Comparison of ENCODE assay signal across 12 cellular contexts in genomic region chr2:223995569-223995968, GRCh38. TPM values are rescaled to one million over a fixed set of nuclear protein-coding genes. Genes with fewer than 3 reads are reported as not detected.
DNase-seq lines count a peak whose midpoint lies in the region; ATAC-seq and TF ChIP-seq lines count a peak whose summit lies in the region.
"Had no signal": no experiment of that assay in that cellular context is flagged by ENCODE, and none has a peak within 500 bp of the region (broad histone marks: within the 10 kb centered on the region; RNA-seq: fewer than 3 reads in every experiment).

No MANE protein-coding gene starts in this region.

- POLR2A ChIA-PET in HCT116 (lab: Charles Lee): interaction anchor here (1.2 kb wide), 1 partner anchor 150 kb away, joined by 3 read pairs; no protein-coding TSS in a partner anchor
- POLR2A ChIA-PET in WTC11 (lab: Charles Lee): no interaction called here

- ATAC-seq in HCT116: no peak
- no peak for ATAC-seq in WTC11
- ATAC-seq in HG02840 (IDR thresholded peaks at IDR 0.05; ENCODE audit: low FRiP score, unreplicated experiment): no peak
- no peak for ATAC-seq in GM19467 (IDR thresholded peaks at IDR 0.05; ENCODE audit: unreplicated experiment)
- ATAC-seq in HG03139 (IDR thresholded peaks at IDR 0.05; ENCODE audit: unreplicated experiment): no peak
- ATAC-seq: naive thymus-derived CD4-positive, alpha-beta T cell had no signal

- TF ChIP-seq RAD21 in HCT116 (IDR thresholded peaks at IDR 0.05; ENCODE audit: low read depth): no peak

- no peaks in the 10 kb centered on the region for H3K4me1 Mint-ChIP-seq in WTC11

- no peaks in the 10 kb centered on the region for H3K9me3 Mint-ChIP-seq in WTC11
- H3K9me3 Mint-ChIP-seq: activated T-cell treated with anti-CD3 and anti-CD28 coated beads, Interleukin-2, amount 50 U/mL, for 4 hours had no signal

- no peak overlapping the region for H3K9ac ChIP-seq in HCT116 (ENCODE audit: low read length)

- no peaks in the 10 kb centered on the region for H3K79me2 ChIP-seq in HCT116 (ENCODE audit: insufficient read depth, low read length)

- no peak for TF ChIP-seq CTCF in AG10803 (conservative IDR thresholded peaks at IDR 0.05; ENCODE audit: low read length)
- TF ChIP-seq CTCF in HCT116 (IDR thresholded peaks at IDR 0.05 in 2 of 3, conservative IDR thresholded peaks at IDR 0.05 in 1 of 3; ENCODE audit: borderline replicate concordance in 1 of 3, insufficient read depth in 1 of 3, low read depth in 2 of 3, low read length in 2 of 3): no peak
- TF ChIP-seq CTCF in WTC11 (IDR thresholded peaks at IDR 0.05): no peak
- no peak for TF ChIP-seq CTCF in fibroblast of the aortic adventitia (IDR thresholded peaks at IDR 0.05; ENCODE audit: insufficient read depth, low read length)

- no peaks in the 10 kb centered on the region; a peak in 1 of 4 replicates for H3K36me3 ChIP-seq in HCT116 (ENCODE audit: control insufficient read depth in 1 of 2, insufficient read depth in 2 of 2, low read length in 2 of 2)

- CTCF ChIA-PET in HCT116 (lab: Charles Lee) (interaction anchor here (4.6 to 5.4 kb wide), 2 partner anchors 25 to 287 kb away, joined by 28 to 122 read pairs; no protein-coding TSS in a partner anchor), WTC11 (lab: Charles Lee) (interaction anchor here (4.5 kb wide), 1 partner anchor 288 kb away, joined by 72 read pairs; no protein-coding TSS in a partner anchor)

- no peaks in the 10 kb centered on the region for H3K4me1 ChIP-seq in HCT116 (ENCODE audit: control insufficient read depth in 1 of 2, insufficient read depth in 2 of 2, low read length in 2 of 2)

- RAD21 ChIA-PET in HCT116 (lab: Charles Lee; ENCODE audit: low non-redundant PET in 1 of 2, low total read pairs in 2 of 2, uncharacterized antibody in 2 of 2, unreplicated experiment in 2 of 2): interaction anchor here in 1 of 2 experiments (0.5 kb wide), 1 partner anchor 1250 kb away, joined by 3 read pairs; no protein-coding TSS in a partner anchor

- BruUV-seq in HCT116 (replicated peaks; lab: Mats Ljungman, UMichigan): no TSS peak

- DNase-seq in AG10803 (ENCODE audit: low read depth) (peak; percentile 71), HCT116 (ENCODE audit: low read depth, low spot score) (peak; percentile 56), WTC11 (ENCODE audit: low spot score) (no peak), fibroblast of the aortic adventitia (ENCODE audit: low read depth) (peak; percentile 79)
- DNase-seq in stimulated activated CD4-positive, alpha-beta T cell treated with anti-CD3 and anti-CD28 coated beads, Interleukin-2, amount 100 ng/mL, for 48 hours: no peak
- DNase-seq: activated T-cell treated with anti-CD3 and anti-CD28 coated beads, Interleukin-2, amount 50 U/mL, for 4 hours; naive thymus-derived CD4-positive, alpha-beta T cell; NCI-H748 treated with DMSO at 0.1 percent for 48 hours; T-helper 9 cell had no signal

- no peak overlapping the region for H3K27ac Mint-ChIP-seq in WTC11

- H4K20me1 ChIP-seq in HCT116 (ENCODE audit: insufficient read depth): no peaks in the 10 kb centered on the region

- H3K36me3 Mint-ChIP-seq in WTC11: peaks cover 17% of the 10 kb centered on the region

- intact Hi-C loops in HCT116 (cut with micrococcal nuclease): loop anchor here (10.0 kb wide), 1 partner anchor 149 kb away; no protein-coding TSS in a partner anchor

- no peak overlapping the region for H3K4me2 ChIP-seq in HCT116 (ENCODE audit: low read length)

- H3K27me3 Mint-ChIP-seq in WTC11 (ENCODE audit: low read depth): no peaks in the 10 kb centered on the region
- H3K27me3 Mint-ChIP-seq: naive thymus-derived CD4-positive, alpha-beta T cell had no signal

- no peaks in the 10 kb centered on the region for H3K9me2 ChIP-seq in HCT116 (ENCODE audit: insufficient read depth)

- no peaks in the 10 kb centered on the region for H3K9me3 ChIP-seq in HCT116 (ENCODE audit: control insufficient read depth in 1 of 2, insufficient read depth in 1 of 2, low read depth in 1 of 2, low read length in 2 of 2)

- TF ChIP-seq POLR2A in HCT116 (IDR thresholded peaks at IDR 0.05; ENCODE audit: borderline replicate concordance, extremely low read depth, insufficient read depth, insufficient read length): no peak

- no peak overlapping the region for H3K4me3 ChIP-seq in AG10803 (ENCODE audit: low read length)
- no peak overlapping the region for H3K4me3 ChIP-seq in HCT116 (replicated peaks in 1 of 2; ENCODE audit: low read depth in 1 of 2, low read length in 2 of 2)
- H3K4me3 ChIP-seq in fibroblast of the aortic adventitia (ENCODE audit: low read depth, low read length): no peak overlapping the region

- no peaks in the 10 kb centered on the region for H3K27me3 ChIP-seq in HCT116 (ENCODE audit: insufficient read depth, low read length)

- no peak overlapping the region for H2AFZ ChIP-seq in HCT116 (ENCODE audit: low read depth, low read length, poor library complexity, severe bottlenecking)

- H3K4me3 Mint-ChIP-seq in WTC11: no peak overlapping the region
- H3K4me3 Mint-ChIP-seq: activated T-cell treated with anti-CD3 and anti-CD28 coated beads, Interleukin-2, amount 50 U/mL, for 4 hours; naive thymus-derived CD4-positive, alpha-beta T cell had no signal

- no peak overlapping the region for H3K27ac ChIP-seq in HCT116 (ENCODE audit: low read depth, low read length)

TF ChIP-seq in HCT116, 20 proteins besides CTCF, POLR2A, EP300 and RAD21 (continues in another document):
- TF ChIP-seq CEBPB (IDR thresholded peaks at IDR 0.05; ENCODE audit: low read depth) (peak; percentile 96), CBX3 (IDR thresholded peaks at IDR 0.05; ENCODE audit: low read depth) (peak; percentile 74; the same call in 1 of the 2 replicates), MAX (IDR thresholded peaks at IDR 0.05) (peak; percentile 69), FOSL1 (IDR thresholded peaks at IDR 0.05; ENCODE audit: low read depth) (peak; percentile 62), ZNF274 (IDR thresholded peaks at IDR 0.05; ENCODE audit: low read depth, low read length) (no peak), EZH2 (IDR thresholded peaks at IDR 0.05) (no peak), TCF7L2 (IDR thresholded peaks at IDR 0.05; ENCODE audit: borderline replicate concordance, extremely low read depth, insufficient read depth, insufficient read length) (no peak), POLR2AphosphoS5 (IDR thresholded peaks at IDR 0.05; ENCODE audit: low read depth, low read length) (peak; percentile 23; the same call in 1 of the 2 replicates), SP1 (IDR thresholded peaks at IDR 0.05; ENCODE audit: low read depth) (peak; percentile 15; the same call in 1 of the 2 replicates), JUND (IDR thresholded peaks at IDR 0.05) (0 out of 2 replicates have a peak, but pooled peaks have one; percentile 44)

TF ChIP-seq in WTC11, 78 proteins besides CTCF, POLR2A, EP300 and RAD21:
- TF ChIP-seq GABPB1 (CRISPR knock-in tag; IDR thresholded peaks at IDR 0.05) (peak; percentile 99), ZBTB43 (CRISPR knock-in tag; IDR thresholded peaks at IDR 0.05) (no peak)

RNA-seq across cellular contexts. Expression of gene MRPL44, which starts 38.3 kb away (rescaled TPM):
- 45.8 TPM for total RNA-seq in HCT116 (2021; ENCODE audit: unreplicated experiment)
- polyA plus RNA-seq in HCT116 (2012): 18.2 and 24.1 TPM in 2 replicates
- 47.6 to 55.3 TPM (median 50.5 TPM) in 3 replicates for total RNA-seq in WTC11 (2021)
- total RNA-seq in fibroblast of the aortic adventitia (ENCODE audit: low replicate concordance): 30.4 and 33.6 TPM in 2 replicates

RNA-seq across cellular contexts. Expression of gene SERPINE2, which starts 43.5 kb away (rescaled TPM):
- total RNA-seq in HCT116 (2021; ENCODE audit: unreplicated experiment): 93.3 TPM
- polyA plus RNA-seq in HCT116 (2012): 127 and 128 TPM in 2 replicates
- total RNA-seq in WTC11 (2021): 53.1 to 60.4 TPM (median 54.2 TPM) in 3 replicates
- total RNA-seq in fibroblast of the aortic adventitia (ENCODE audit: low replicate concordance): 252 and 1,159 TPM in 2 replicates

RNA-seq across cellular contexts. Expression of gene WDFY1, which starts 50.4 kb away (rescaled TPM):
- total RNA-seq in HCT116 (2021; ENCODE audit: unreplicated experiment) (44.7 TPM), WTC11 (2021) (63.7 to 67.3 TPM (median 66.0 TPM) in 3 replicates), fibroblast of the aortic adventitia (ENCODE audit: low replicate concordance) (62.6 and 95.4 TPM in 2 replicates)
- 41.8 and 56.0 TPM in 2 replicates for polyA plus RNA-seq in HCT116 (2012)

Comparison
In these comparisons a context has a peak if more than half of its experiments do, and no peak if none do; other contexts are left out.
1. DNase-seq: peak in AG10803 (single experiment), HCT116 (single experiment) and fibroblast of the aortic adventitia (single experiment); none in WTC11 (single experiment) and stimulated activated CD4-positive, alpha-beta T cell treated with anti-CD3 and anti-CD28 coated beads, Interleukin-2, amount 100 ng/mL, for 48 hours (0 of 2).